In genomic region chr2:1517786-1518500, GRCh38 we compare ENCODE assay signal across 15 cellular contexts.
A peak's percentile ranks its signal among the peaks of the same experiment; 100 is the strongest.
DNase-seq lines count a peak whose midpoint lies in the region; ATAC-seq and TF ChIP-seq lines count a peak whose summit lies in the region.
"Had no signal": no experiment of that assay in that cellular context is flagged by ENCODE, and none has a peak within 500 bp of the region (broad histone marks: within the 10 kb centered on the region; RNA-seq: fewer than 3 reads in every experiment).

No MANE protein-coding gene starts in this region.

- peaks cover 18% of the 10 kb centered on the region for H3K4me1 Mint-ChIP-seq in activated naive CD4-positive, alpha-beta T cell treated with anti-CD3 and anti-CD28 coated beads, Interleukin-2, amount 10 ng/mL, durations not matched to agents 7 days and 5 days
- H3K4me1 Mint-ChIP-seq in activated T-helper 1 cell treated with anti-CD3 and anti-CD28 coated beads, Interleukin-12 subunit alpha, Interleukin-12 subunit beta, Interleukin-2, Interleukin-4 antibody, amounts not matched to agents 30 ng/mL and 10 ng/mL and 1 ng/mL, durations not matched to agents 14 hours and 24 hours and 36 hours (ENCODE audit: low read depth) = peaks cover 16% of the 10 kb centered on the region

- no peak overlapping the region for H3K4me3 ChIP-seq in ascending aorta
- H3K4me3 ChIP-seq: pancreas, SJSA1, uterus had no signal

- H3K9me3 ChIP-seq in ascending aorta = no peaks in the 10 kb centered on the region
- H3K9me3 ChIP-seq: pancreas, SJSA1, uterus had no signal

- ATAC-seq in activated CD4-positive, CD25-positive, alpha-beta regulatory T cell treated with anti-CD3 and anti-CD28 coated beads, Interleukin-2, amount 50 U/mL, for 24 hours = no peak
- ATAC-seq: pancreas had no signal

- no peaks in the 10 kb centered on the region for H3K4me1 ChIP-seq in ascending aorta
- H3K4me1 ChIP-seq: pancreas, SJSA1, uterus had no signal

- H3K27me3 ChIP-seq in ascending aorta = no peaks in the 10 kb centered on the region
- H3K27me3 ChIP-seq: pancreas, uterus had no signal

- CTCF ChIA-PET in activated naive CD4-positive, alpha-beta T cell treated with anti-CD3 and anti-CD28 coated beads, Interleukin-2, amount 10 ng/mL, durations not matched to agents 7 days and 5 days (lab: Charles Lee) = no interaction called here

- H3K4me3 Mint-ChIP-seq in activated naive CD4-positive, alpha-beta T cell treated with anti-CD3 and anti-CD28 coated beads, Interleukin-2, amount 10 ng/mL, durations not matched to agents 7 days and 5 days = no peak overlapping the region
- peak overlapping the region; percentile 15 for H3K4me3 Mint-ChIP-seq in activated T-helper 1 cell treated with anti-CD3 and anti-CD28 coated beads, Interleukin-12 subunit alpha, Interleukin-12 subunit beta, Interleukin-2, Interleukin-4 antibody, amounts not matched to agents 30 ng/mL and 10 ng/mL and 1 ng/mL, durations not matched to agents 14 hours and 24 hours and 36 hours

- intact Hi-C loops in activated T-helper 1 cell treated with anti-CD3 and anti-CD28 coated beads, Interleukin-12 subunit alpha, Interleukin-12 subunit beta, Interleukin-2, Interleukin-4 antibody, amounts not matched to agents 30 ng/mL and 10 ng/mL and 1 ng/mL, durations not matched to agents 14 hours and 24 hours and 36 hours (cut with micrococcal nuclease) = no loop called here
- intact Hi-C loops in posterior vena cava (cut with DNase I) = no loop called here
- intact Hi-C loops in ascending aorta (cut with DNase I) = no loop called here

- in situ Hi-C loops in G401 (cut with HindIII; ENCODE audit: low sequenced_read_pairs) = no loop called here

- no peak for TF ChIP-seq CTCF in ascending aorta (IDR thresholded peaks at IDR 0.05)

- H3K27me3 Mint-ChIP-seq in activated naive CD4-positive, alpha-beta T cell treated with anti-CD3 and anti-CD28 coated beads, Interleukin-2, amount 10 ng/mL, durations not matched to agents 7 days and 5 days = peaks cover 4% of the 10 kb centered on the region
- peaks cover 3% of the 10 kb centered on the region for H3K27me3 Mint-ChIP-seq in activated T-helper 1 cell treated with anti-CD3 and anti-CD28 coated beads, Interleukin-12 subunit alpha, Interleukin-12 subunit beta, Interleukin-2, Interleukin-4 antibody, amounts not matched to agents 30 ng/mL and 10 ng/mL and 1 ng/mL, durations not matched to agents 14 hours and 24 hours and 36 hours (ENCODE audit: insufficient read depth)

- peak; percentile 14 for DNase-seq in activated naive CD4-positive, alpha-beta T cell treated with anti-CD3 and anti-CD28 coated beads, Interleukin-2, amount 10 ng/mL, durations not matched to agents 7 days and 5 days
- no peak for DNase-seq in activated naive CD4-positive, alpha-beta T cell treated with anti-CD3 and anti-CD28 coated beads, Interleukin-2, amount 50 U/mL, for 16 hours
- peak; percentile 4 for DNase-seq in G401 (ENCODE audit: low spot score)
- no peak for DNase-seq in activated T-helper 1 cell treated with anti-CD3 and anti-CD28 coated beads, Interleukin-12 subunit alpha, Interleukin-12 subunit beta, Interleukin-2, Interleukin-4 antibody, amounts not matched to agents 30 ng/mL and 10 ng/mL and 1 ng/mL, durations not matched to agents 14 hours and 24 hours and 36 hours (ENCODE audit: low spot score)
- DNase-seq in posterior vena cava (ENCODE audit: low spot score) = peak; percentile 43
- no peak for DNase-seq in ascending aorta (ENCODE audit: low spot score in 2 of 2)
- no peak for DNase-seq in AG08395 (ENCODE audit: low spot score)
- DNase-seq: activated T-cell treated with anti-CD3 and anti-CD28 coated beads, Interleukin-2, amount 50 U/mL, for 48 hours; cerebellar nuclear complex; NCI-H1417 treated with DMSO at 0.1 percent for 48 hours; NCI-H748 treated with DMSO at 0.1 percent for 48 hours; uterus had no signal

- no peaks in the 10 kb centered on the region for H3K36me3 Mint-ChIP-seq in activated naive CD4-positive, alpha-beta T cell treated with anti-CD3 and anti-CD28 coated beads, Interleukin-2, amount 10 ng/mL, durations not matched to agents 7 days and 5 days
- no peaks in the 10 kb centered on the region for H3K36me3 Mint-ChIP-seq in activated T-helper 1 cell treated with anti-CD3 and anti-CD28 coated beads, Interleukin-12 subunit alpha, Interleukin-12 subunit beta, Interleukin-2, Interleukin-4 antibody, amounts not matched to agents 30 ng/mL and 10 ng/mL and 1 ng/mL, durations not matched to agents 14 hours and 24 hours and 36 hours (ENCODE audit: low read depth)

- no peak overlapping the region for H3K27ac ChIP-seq in ascending aorta
- H3K27ac ChIP-seq: pancreas, SJSA1, uterus had no signal

- H3K9me3 Mint-ChIP-seq in activated naive CD4-positive, alpha-beta T cell treated with anti-CD3 and anti-CD28 coated beads, Interleukin-2, amount 10 ng/mL, durations not matched to agents 7 days and 5 days = no peaks in the 10 kb centered on the region
- H3K9me3 Mint-ChIP-seq in activated T-helper 1 cell treated with anti-CD3 and anti-CD28 coated beads, Interleukin-12 subunit alpha, Interleukin-12 subunit beta, Interleukin-2, Interleukin-4 antibody, amounts not matched to agents 30 ng/mL and 10 ng/mL and 1 ng/mL, durations not matched to agents 14 hours and 24 hours and 36 hours = no peaks in the 10 kb centered on the region

- H3K36me3 ChIP-seq in ascending aorta = no peaks in the 10 kb centered on the region
- H3K36me3 ChIP-seq: pancreas, SJSA1, uterus had no signal

- peak overlapping the region; percentile 60 for H3K27ac Mint-ChIP-seq in activated naive CD4-positive, alpha-beta T cell treated with anti-CD3 and anti-CD28 coated beads, Interleukin-2, amount 10 ng/mL, durations not matched to agents 7 days and 5 days
- peak overlapping the region; percentile 0 for H3K27ac Mint-ChIP-seq in activated T-helper 1 cell treated with anti-CD3 and anti-CD28 coated beads, Interleukin-12 subunit alpha, Interleukin-12 subunit beta, Interleukin-2, Interleukin-4 antibody, amounts not matched to agents 30 ng/mL and 10 ng/mL and 1 ng/mL, durations not matched to agents 14 hours and 24 hours and 36 hours

Comparison
In these comparisons a context has a peak if more than half of its experiments do, and no peak if none do; other contexts are left out.
1. DNase-seq: peak in activated naive CD4-positive, alpha-beta T cell treated with anti-CD3 and anti-CD28 coated beads, Interleukin-2, amount 10 ng/mL, durations not matched to agents 7 days and 5 days (single experiment), G401 (single experiment) and posterior vena cava (single experiment); none in activated naive CD4-positive, alpha-beta T cell treated with anti-CD3 and anti-CD28 coated beads, Interleukin-2, amount 50 U/mL, for 16 hours (single experiment), activated T-helper 1 cell treated with anti-CD3 and anti-CD28 coated beads, Interleukin-12 subunit alpha, Interleukin-12 subunit beta, Interleukin-2, Interleukin-4 antibody, amounts not matched to agents 30 ng/mL and 10 ng/mL and 1 ng/mL, durations not matched to agents 14 hours and 24 hours and 36 hours (single experiment), ascending aorta (0 of 2) and AG08395 (single experiment).